Comparison of ENCODE assay signal across 28 cellular contexts in genomic region chr7:153445641-153446040, GRCh38.
"Had no signal": no experiment of that assay in that cellular context is flagged by ENCODE, and none has a peak within 500 bp of the region (broad histone marks: within the 10 kb centered on the region; RNA-seq: fewer than 3 reads in every experiment).

No MANE protein-coding gene starts in this region.

- H3K36me3 ChIP-seq: ascending aorta, cardiac muscle cell had no signal

- H3K9me3 ChIP-seq: ascending aorta had no signal

- ATAC-seq: activated CD4-positive, alpha-beta T cell treated with anti-CD3 and anti-CD28 coated beads for 36 hours; activated CD4-positive, CD25-positive, alpha-beta regulatory T cell treated with anti-CD3 and anti-CD28 coated beads, Interleukin-2, amount 50 U/mL, for 24 hours; activated CD8-positive, alpha-beta memory T cell treated with anti-CD3 and anti-CD28 coated beads, Interleukin-2, amount 10 ng/mL, durations not matched to agents 7 days and 5 days; activated CD8-positive, alpha-beta T cell treated with anti-CD3 and anti-CD28 coated beads, Interleukin-2, amount 10 ng/mL, durations not matched to agents 7 days and 5 days; activated naive CD8-positive, alpha-beta T cell treated with anti-CD3 and anti-CD28 coated beads, Interleukin-2, amount 50 U/mL, for 24 hours had no signal

- H3K27me3 ChIP-seq: ascending aorta, cardiac muscle cell had no signal

- H3K4me3 ChIP-seq: ascending aorta, cardiac muscle cell had no signal

- H3K27ac ChIP-seq: ascending aorta, cardiac muscle cell, VCaP had no signal

- DNase-seq: activated B cell treated with CpG ODN at 0.5 μM for 24 hours; activated CD4-positive, alpha-beta memory T cell treated with anti-CD3 and anti-CD28 coated beads, Interleukin-2, amount 10 ng/mL, durations not matched to agents 7 days and 5 days; activated CD4-positive, alpha-beta T cell treated with anti-CD3 and anti-CD28 coated beads for 1 hour; activated CD4-positive, alpha-beta T cell treated with anti-CD3 and anti-CD28 coated beads for 36 hours; activated CD4-positive, alpha-beta T cell treated with anti-CD3 and anti-CD28 coated beads for 48 hours; activated CD4-positive, alpha-beta T cell treated with anti-CD3 and anti-CD28 coated beads, Interleukin-2, amount 10 ng/mL, durations not matched to agents 7 days and 5 days; activated CD4-positive, alpha-beta T cell treated with anti-CD3 and anti-CD28 coated beads, Interleukin-2, amount 50 U/mL, for 48 hours; activated CD8-positive, alpha-beta memory T cell treated with anti-CD3 and anti-CD28 coated beads for 24 hours; activated CD8-positive, alpha-beta memory T cell treated with anti-CD3 and anti-CD28 coated beads, Interleukin-2, amount 10 ng/mL, durations not matched to agents 7 days and 5 days; activated CD8-positive, alpha-beta memory T cell treated with anti-CD3 and anti-CD28 coated beads, Interleukin-2, amount 50 U/mL, for 48 hours; activated CD8-positive, alpha-beta T cell treated with anti-CD3 and anti-CD28 coated beads, Interleukin-2, amount 10 ng/mL, durations not matched to agents 7 days and 5 days; activated effector memory CD4-positive, alpha-beta T cell treated with Interleukin-2 at 50 U/mL for 16 hours; activated gamma-delta T cell; activated naive CD4-positive, alpha-beta T cell treated with anti-CD3 and anti-CD28 coated beads, Interleukin-2, amount 10 ng/mL, durations not matched to agents 7 days and 5 days; activated naive CD4-positive, alpha-beta T cell treated with Interleukin-2 at 50 U/mL for 16 hours; activated naive CD8-positive, alpha-beta T cell treated with anti-CD3 and anti-CD28 coated beads, Interleukin-2, amount 10 ng/mL, durations not matched to agents 7 days and 5 days; activated naive CD8-positive, alpha-beta T cell treated with anti-CD3 and anti-CD28 coated beads, Interleukin-2, amount 50 U/mL, for 24 hours; activated T-cell treated with anti-CD3 and anti-CD28 coated beads, Interleukin-2, amount 50 U/mL, for 24 hours; activated T-cell treated with anti-CD3 and anti-CD28 coated beads, Interleukin-2, amount 50 U/mL, for 48 hours; amygdala; anterior cingulate cortex; T-helper 1 cell; T-helper 2 cell; T-helper 9 cell had no signal

- H3K4me1 ChIP-seq: ascending aorta had no signal
